23 cellular contexts compared by ENCODE assay signal in genomic region chr16:87329436-87330256, GRCh38. TPM values are rescaled to one million over a fixed set of nuclear protein-coding genes. Genes with fewer than 3 reads are reported as not detected.
DNase-seq lines count a peak whose midpoint lies in the region; ATAC-seq and TF ChIP-seq lines count a peak whose summit lies in the region.
"Had no signal": no experiment of that assay in that cellular context is flagged by ENCODE, and none has a peak within 500 bp of the region (broad histone marks: within the 10 kb centered on the region; RNA-seq: fewer than 3 reads in every experiment).

No MANE protein-coding gene starts in this region.

- no peak overlapping the region for H3K4me3 Mint-ChIP-seq in WTC11
- H3K4me3 Mint-ChIP-seq: activated T-cell treated with anti-CD3 and anti-CD28 coated beads, Interleukin-2, amount 50 U/mL, for 4 hours; dendritic cell treated with granulocyte-macrophage colony-stimulating factor and Interleukin-4, amounts not matched to agents 40 ng/mL and 50 ng/mL, for 4 days; T-cell had no signal

- H2AFZ ChIP-seq in mesenchymal stem cell (ENCODE audit: low read depth, low read length): no peak overlapping the region
- H2AFZ ChIP-seq: hepatocyte had no signal

- no peak for TF ChIP-seq POLR2A in esophagus squamous epithelium (IDR thresholded peaks at IDR 0.05)

- TF ChIP-seq CTCF in WTC11 (IDR thresholded peaks at IDR 0.05) (no peak), esophagus squamous epithelium (IDR thresholded peaks at IDR 0.05) (no peak)

- ATAC-seq in WTC11: no peak
- ATAC-seq: activated T-cell treated with anti-CD3 and anti-CD28 coated beads, Interleukin-2, amount 50 U/mL, for 4 hours; left lung; psoas muscle; T-cell had no signal

- no peak overlapping the region for H3K14ac ChIP-seq in mesenchymal stem cell (ENCODE audit: low read length in 2 of 2)

- no peak overlapping the region for H3K4ac ChIP-seq in mesenchymal stem cell (ENCODE audit: low read depth in 1 of 2, low read length in 2 of 2)

- no peaks in the 10 kb centered on the region for H3K9me3 Mint-ChIP-seq in WTC11
- H3K9me3 Mint-ChIP-seq: activated T-cell treated with anti-CD3 and anti-CD28 coated beads, Interleukin-2, amount 50 U/mL, for 4 hours; dendritic cell treated with granulocyte-macrophage colony-stimulating factor and Interleukin-4, amounts not matched to agents 40 ng/mL and 50 ng/mL, for 4 days; T-cell had no signal

- H3K27me3 ChIP-seq in esophagus squamous epithelium (no peaks in the 10 kb centered on the region), mesenchymal stem cell (ENCODE audit: control insufficient read depth in 1 of 2, insufficient read depth in 1 of 2, low read length in 2 of 2) (no peaks in the 10 kb centered on the region)
- H3K27me3 ChIP-seq: cardiac muscle cell, hepatocyte, left lung, suprapubic skin had no signal

- 0 out of 2 replicates have a peak, but pooled peaks cover 5% of the 10 kb centered on the region for H3K4me1 Mint-ChIP-seq in WTC11

- CTCF ChIA-PET in WTC11 (lab: Charles Lee): interaction anchor here (0.5 kb wide), 1 partner anchor 493 kb away, joined by 3 read pairs; no protein-coding TSS in a partner anchor

- no peak overlapping the region for H4K8ac ChIP-seq in mesenchymal stem cell (ENCODE audit: low read length)

- no peak overlapping the region for H2BK15ac ChIP-seq in mesenchymal stem cell (ENCODE audit: low read depth, poor library complexity, severe bottlenecking)

- H3K4me3 ChIP-seq in esophagus squamous epithelium (no peak overlapping the region), mesenchymal stem cell (ENCODE audit: insufficient read depth in 1 of 2, low read depth in 1 of 2, low read length in 2 of 2) (no peak overlapping the region)
- H3K4me3 ChIP-seq: cardiac muscle cell, hepatocyte, left lung, psoas muscle, skin epidermis, suprapubic skin had no signal

- H2BK12ac ChIP-seq in mesenchymal stem cell (ENCODE audit: low read length in 2 of 2): no peak overlapping the region

- 85 to 89% methylated on average over 9 to 13 of the region's 20 CpGs for WGBS in esophagus squamous epithelium, 2 donors
- 97% methylated on average over 20 of the region's 20 CpGs for WGBS in mesenchymal stem cell

- no peak overlapping the region for H3K18ac ChIP-seq in mesenchymal stem cell (ENCODE audit: low read depth in 1 of 2, low read length in 2 of 2)

- peaks cover 47% of the 10 kb centered on the region for H3K79me1 ChIP-seq in mesenchymal stem cell (replicated peaks; ENCODE audit: low read length, poor library complexity, severe bottlenecking)

- H2BK120ac ChIP-seq in mesenchymal stem cell (ENCODE audit: low read depth, low read length): no peak overlapping the region

- POLR2A ChIA-PET in WTC11 (lab: Charles Lee): no interaction called here

- H3K9ac ChIP-seq in mesenchymal stem cell (ENCODE audit: low read length): no peak overlapping the region

- H4K91ac ChIP-seq in mesenchymal stem cell (ENCODE audit: low read length): peak overlapping the region; percentile 37

- H2BK5ac ChIP-seq in mesenchymal stem cell (ENCODE audit: low read depth, low read length, poor library complexity, severe bottlenecking): no peak overlapping the region

- H3K36me3 ChIP-seq in esophagus squamous epithelium: peaks cover 20 to 88% (median 39%) of the 10 kb centered on the region in 3 donors
- peaks cover 76 to 79% of the 10 kb centered on the region in 2 experiments for H3K36me3 ChIP-seq in mesenchymal stem cell (ENCODE audit: control insufficient read depth in 1 of 2, insufficient read depth in 2 of 2, low read depth in 1 of 2, low read length in 2 of 2)
- H3K36me3 ChIP-seq: cardiac muscle cell had no signal

- peak overlapping the region; percentile 72 for H3K27ac Mint-ChIP-seq in WTC11
- H3K27ac Mint-ChIP-seq: dendritic cell treated with granulocyte-macrophage colony-stimulating factor and Interleukin-4, amounts not matched to agents 40 ng/mL and 50 ng/mL, for 4 days; T-cell had no signal

- H3K4me1 ChIP-seq in esophagus squamous epithelium (peaks cover 4 to 45% (median 6%) of the 10 kb centered on the region in 3 donors), mesenchymal stem cell (ENCODE audit: control insufficient read depth, insufficient read depth, low read depth, low read length) (peaks cover 15% of the 10 kb centered on the region)

- no peak overlapping the region for H3K4me2 ChIP-seq in mesenchymal stem cell (ENCODE audit: low read length, poor library complexity, severe bottlenecking)
- H3K4me2 ChIP-seq: hepatocyte had no signal

- peaks cover 9% of the 10 kb centered on the region for H3K36me3 Mint-ChIP-seq in WTC11

- DNase-seq in 8988T (peak; percentile 17), WTC11 (ENCODE audit: low spot score) (no peak), esophagus squamous epithelium (lab: John Stamatoyannopoulos, UW) (no peak), mesenchymal stem cell (no peak), NCI-H446 treated with DMSO at 0.1 percent for 48 hours (lab: John Stamatoyannopoulos, UW) (no peak), NCI-H146 (lab: John Stamatoyannopoulos, UW) (no peak)
- DNase-seq in activated effector memory CD4-positive, alpha-beta T cell treated with anti-CD3 and anti-CD28 coated beads, Interleukin-2, amount 50 U/mL, for 16 hours: no peak
- DNase-seq in stimulated activated CD4-positive, alpha-beta T cell treated with anti-CD3 and anti-CD28 coated beads, Interleukin-1b, Interleukin-23, amount 100 ng/mL, for 48 hours: no peak
- DNase-seq: activated CD4-positive, CD25-positive, alpha-beta regulatory T cell treated with anti-CD3 and anti-CD28 coated beads, Interleukin-2, amount 50 U/mL, for 72 hours; activated naive CD4-positive, alpha-beta T cell treated with Interleukin-2 at 50 U/mL for 16 hours; activated T-cell treated with anti-CD3 and anti-CD28 coated beads, Interleukin-2, amount 50 U/mL, for 4 hours; amygdala; NCI-H2171 treated with DMSO at 0.1 percent for 48 hours; NCI-H526; SIG-M5; T-cell had no signal

- H3K23ac ChIP-seq in mesenchymal stem cell (ENCODE audit: low read length in 2 of 2): no peak overlapping the region

- peak overlapping the region in 3 of 4 donors; percentile 11 to 55 (median 50) for H3K27ac ChIP-seq in esophagus squamous epithelium
- H3K27ac ChIP-seq in mesenchymal stem cell (ENCODE audit: low read length, poor library complexity, severe bottlenecking): no peak overlapping the region
- H3K27ac ChIP-seq: cardiac muscle cell, hepatocyte, left lung, psoas muscle, suprapubic skin had no signal

- no peak overlapping the region for H2AK5ac ChIP-seq in mesenchymal stem cell (ENCODE audit: low read length, severe bottlenecking)

- no peaks in the 10 kb centered on the region for H3K9me3 ChIP-seq in esophagus squamous epithelium
- no peaks in the 10 kb centered on the region for H3K9me3 ChIP-seq in mesenchymal stem cell (ENCODE audit: control insufficient read depth, low read length)
- H3K9me3 ChIP-seq: left lung, psoas muscle, suprapubic skin had no signal

- H3K27me3 Mint-ChIP-seq in WTC11 (ENCODE audit: low read depth): no peaks in the 10 kb centered on the region
- H3K27me3 Mint-ChIP-seq: dendritic cell treated with granulocyte-macrophage colony-stimulating factor and Interleukin-4, amounts not matched to agents 40 ng/mL and 50 ng/mL, for 4 days; T-cell had no signal

- intact Hi-C loops in esophagus squamous epithelium (cut with DNase I): no loop called here

TF ChIP-seq in WTC11, 78 proteins besides CTCF, POLR2A, EP300 and RAD21:
- TF ChIP-seq ZNF121 (CRISPR knock-in tag; IDR thresholded peaks at IDR 0.05) (no peak), E2F4 (CRISPR knock-in tag; IDR thresholded peaks at IDR 0.05; ENCODE audit: borderline replicate concordance, low read depth) (no peak)

RNA-seq across cellular contexts. Expression of gene C16orf95, which starts 12.5 kb away (rescaled TPM):
- total RNA-seq in WTC11 (2021) (5.7 to 7.5 TPM (median 7.1 TPM) in 3 replicates), esophagus squamous epithelium (under 1 TPM; 0.38 to 0.95 (median 0.85) TPM)
- 3.7 TPM for polyA plus RNA-seq in mesenchymal stem cell (2013, experiment 1 of 2)
- polyA plus RNA-seq in mesenchymal stem cell (2013, experiment 2 of 2): 3.9 TPM

RNA-seq across cellular contexts. Expression of gene FBXO31, which starts 53.9 kb away (rescaled TPM):
- 20.8 to 24.2 TPM (median 22.6 TPM) in 3 replicates for total RNA-seq in WTC11 (2021)
- 10 to 100 TPM; 18.3 to 43.7 (median 21.2) TPM for total RNA-seq in esophagus squamous epithelium
- polyA plus RNA-seq in mesenchymal stem cell (2013, experiment 1 of 2): 14.6 TPM
- 15.2 TPM for polyA plus RNA-seq in mesenchymal stem cell (2013, experiment 2 of 2)
